Comparison of ENCODE assay signal across 1 cellular context in genomic region chr13:46495647-46496046, GRCh38.
TF ChIP-seq lines count a peak whose summit lies in the region.

No MANE protein-coding gene starts in this region.

TF ChIP-seq in GM23338, 12 proteins besides CTCF, POLR2A, EP300 and RAD21 (continued from another document):
- TF ChIP-seq ZNF462 (CRISPR knock-in tag; IDR thresholded peaks at IDR 0.05) (no peak), ZNF114 (CRISPR knock-in tag; IDR thresholded peaks at IDR 0.05) (no peak), EZH2phosphoT487 (IDR thresholded peaks at IDR 0.05; ENCODE audit: unreplicated experiment) (no peak)
